1 cellular context compared by ENCODE assay signal in genomic region chr15:84714816-84715215, GRCh38.
TF ChIP-seq lines count a peak whose summit lies in the region.

No MANE protein-coding gene starts in this region.

TF ChIP-seq in GM12878, 131 proteins besides CTCF, POLR2A, EP300 and RAD21:
- TF ChIP-seq ZNF207 (IDR thresholded peaks at IDR 0.05; ENCODE audit: borderline replicate concordance), result no peak
- no peak for TF ChIP-seq CEBPB (IDR thresholded peaks at IDR 0.05; ENCODE audit: borderline replicate concordance in 1 of 2, low read depth in 2 of 2, low read length in 2 of 2)
